1 cellular context compared by ENCODE assay signal in the genomic region with DNA sequence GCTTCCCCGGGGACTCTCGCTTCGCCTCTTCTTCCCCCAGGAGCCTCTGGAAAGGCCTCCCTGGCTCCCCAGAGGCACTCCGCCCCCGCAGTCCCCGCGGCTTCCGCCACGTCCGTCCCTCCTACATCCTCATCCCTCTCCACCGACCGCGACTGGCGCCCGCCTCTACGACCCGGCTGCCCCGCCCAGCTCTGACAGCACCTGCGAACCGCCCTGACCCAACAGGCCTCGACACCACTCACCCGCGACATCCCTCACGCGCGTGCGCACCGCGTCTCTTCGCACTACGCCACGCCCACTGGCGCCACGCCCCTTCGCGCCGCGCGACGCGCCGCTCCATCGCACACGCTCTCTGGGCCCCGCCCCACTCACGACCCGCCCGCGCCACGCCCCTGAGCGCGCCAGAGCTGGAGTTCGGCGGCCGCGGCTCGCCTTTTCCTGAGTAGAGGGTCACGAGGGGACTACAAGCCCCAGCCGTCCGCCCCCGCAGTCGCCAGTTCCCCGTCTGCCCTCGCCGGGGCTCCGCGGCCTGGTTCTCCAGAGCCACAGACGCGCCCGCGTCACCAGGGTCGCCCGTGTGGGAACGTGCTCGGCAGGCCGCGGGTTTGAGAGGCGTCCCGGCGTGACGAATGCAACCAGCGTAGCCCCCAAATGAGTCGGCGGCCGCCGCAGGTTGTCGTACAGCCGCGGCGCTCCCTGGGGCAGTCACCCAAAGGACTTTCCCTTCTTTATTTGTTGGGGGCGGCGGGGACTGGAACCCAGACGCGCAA.
TF ChIP-seq lines count a peak whose summit lies in the region.

No MANE protein-coding gene starts in this region.

TF ChIP-seq in K562, 482 proteins besides CTCF, POLR2A, EP300 and RAD21 (continued from another document and continues in another):
- TF ChIP-seq, protein P1, sequence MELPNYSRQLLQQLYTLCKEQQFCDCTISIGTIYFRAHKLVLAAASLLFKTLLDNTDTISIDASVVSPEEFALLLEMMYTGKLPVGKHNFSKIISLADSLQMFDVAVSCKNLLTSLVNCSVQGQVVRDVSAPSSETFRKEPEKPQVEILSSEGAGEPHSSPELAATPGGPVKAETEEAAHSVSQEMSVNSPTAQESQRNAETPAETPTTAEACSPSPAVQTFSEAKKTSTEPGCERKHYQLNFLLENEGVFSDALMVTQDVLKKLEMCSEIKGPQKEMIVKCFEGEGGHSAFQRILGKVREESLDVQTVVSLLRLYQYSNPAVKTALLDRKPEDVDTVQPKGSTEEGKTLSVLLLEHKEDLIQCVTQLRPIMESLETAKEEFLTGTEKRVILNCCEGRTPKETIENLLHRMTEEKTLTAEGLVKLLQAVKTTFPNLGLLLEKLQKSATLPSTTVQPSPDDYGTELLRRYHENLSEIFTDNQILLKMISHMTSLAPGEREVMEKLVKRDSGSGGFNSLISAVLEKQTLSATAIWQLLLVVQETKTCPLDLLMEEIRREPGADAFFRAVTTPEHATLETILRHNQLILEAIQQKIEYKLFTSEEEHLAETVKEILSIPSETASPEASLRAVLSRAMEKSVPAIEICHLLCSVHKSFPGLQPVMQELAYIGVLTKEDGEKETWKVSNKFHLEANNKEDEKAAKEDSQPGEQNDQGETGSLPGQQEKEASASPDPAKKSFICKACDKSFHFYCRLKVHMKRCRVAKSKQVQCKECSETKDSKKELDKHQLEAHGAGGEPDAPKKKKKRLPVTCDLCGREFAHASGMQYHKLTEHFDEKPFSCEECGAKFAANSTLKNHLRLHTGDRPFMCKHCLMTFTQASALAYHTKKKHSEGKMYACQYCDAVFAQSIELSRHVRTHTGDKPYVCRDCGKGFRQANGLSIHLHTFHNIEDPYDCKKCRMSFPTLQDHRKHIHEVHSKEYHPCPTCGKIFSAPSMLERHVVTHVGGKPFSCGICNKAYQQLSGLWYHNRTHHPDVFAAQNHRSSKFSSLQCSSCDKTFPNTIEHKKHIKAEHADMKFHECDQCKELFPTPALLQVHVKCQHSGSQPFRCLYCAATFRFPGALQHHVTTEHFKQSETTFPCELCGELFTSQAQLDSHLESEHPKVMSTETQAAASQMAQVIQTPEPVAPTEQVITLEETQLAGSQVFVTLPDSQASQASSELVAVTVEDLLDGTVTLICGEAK (IDR thresholded peaks at IDR 0.05): no peak
- TF ChIP-seq, protein P1 (CRISPR knock-in tag; IDR thresholded peaks at IDR 0.05): no peak
- TF ChIP-seq PPARD (CRISPR knock-in tag; IDR thresholded peaks at IDR 0.05) (no peak), VEZF1 (CRISPR knock-in tag; IDR thresholded peaks at IDR 0.05) (peak; percentile 57; the same call in 1 of the 2 replicates), MBD2 (IDR thresholded peaks at IDR 0.05; ENCODE audit: borderline replicate concordance, low read depth) (peak; percentile 3; the same call in 1 of the 2 replicates), FUS (optimal IDR thresholded peaks at IDR 0.05; ENCODE audit: low read depth, low read length) (no peak), GTF2E2 (tag; IDR thresholded peaks at IDR 0.05) (peak; percentile 97), ARID2 (IDR thresholded peaks at IDR 0.05) (no peak), GTF2A2 (tag; IDR thresholded peaks at IDR 0.05) (no peak; the same call in 1 of the 2 replicates), ADNP (tag; IDR thresholded peaks at IDR 0.05) (no peak), TBL1XR1 (IDR thresholded peaks at IDR 0.05; ENCODE audit: low read length in 2 of 2) (0 out of 4 replicates have a peak, but pooled peaks of 1 of the 2 experiments have one; percentile 45), SMAD1 (IDR thresholded peaks at IDR 0.05; ENCODE audit: low read depth, low read length, partially characterized antibody) (peak; percentile 47), KLF1 (tag; IDR thresholded peaks at IDR 0.05) (peak; percentile 89), ZNF140 (CRISPR knock-in tag; IDR thresholded peaks at IDR 0.05) (no peak), SNRNP70 (optimal IDR thresholded peaks at IDR 0.05; ENCODE audit: low read depth, low read length) (no peak), ZFX (CRISPR knock-in tag; IDR thresholded peaks at IDR 0.05) (peak; percentile 99), ZNF263 (CRISPR knock-in tag; IDR thresholded peaks at IDR 0.05; ENCODE audit: borderline replicate concordance) (peak; percentile 10; the same call in 1 of the 2 replicates), SMC3 (conservative IDR thresholded peaks at IDR 0.05; ENCODE audit: insufficient read depth, low read depth, low read length) (no peak), ZNF507 (tag; conservative IDR thresholded peaks at IDR 0.05) (no peak), RHOXF2B (CRISPR knock-in tag; conservative IDR thresholded peaks at IDR 0.05) (no peak), MEF2D (tag; conservative IDR thresholded peaks at IDR 0.05; ENCODE audit: low read depth) (no peak), TCFL5 (CRISPR knock-in tag; conservative IDR thresholded peaks at IDR 0.05) (no peak), ZNF586 (CRISPR knock-in tag; conservative IDR thresholded peaks at IDR 0.05) (no peak), SRSF7 (optimal IDR thresholded peaks at IDR 0.05; ENCODE audit: low read depth, low read length) (no peak), TAF7 (tag; IDR thresholded peaks at IDR 0.05) (peak; percentile 85), SREBF1 (IDR thresholded peaks at IDR 0.05; ENCODE audit: borderline replicate concordance, low read depth, low read length) (no peak), ZNF239 (CRISPR knock-in tag; IDR thresholded peaks at IDR 0.05) (no peak), TAF9B (IDR thresholded peaks at IDR 0.05; ENCODE audit: partially characterized antibody) (peak; percentile 75), RFX1 (IDR thresholded peaks at IDR 0.05) (no peak), ZNF436 (CRISPR knock-in tag; IDR thresholded peaks at IDR 0.05) (no peak), ELK3 (CRISPR knock-in tag; IDR thresholded peaks at IDR 0.05) (no peak), KLF6 (CRISPR knock-in tag; IDR thresholded peaks at IDR 0.05; ENCODE audit: borderline replicate concordance) (no peak; the same call in 1 of the 2 replicates), GATAD2B (IDR thresholded peaks at IDR 0.05; ENCODE audit: borderline replicate concordance) (peak; percentile 31; the same call in 1 of the 2 replicates), HDAC1 (IDR thresholded peaks at IDR 0.05) (peak in 1 of 2 experiments; percentile 62; a peak in 2 of 4 replicates), CBX3 (IDR thresholded peaks at IDR 0.05; ENCODE audit: borderline replicate concordance in 1 of 2, low read length in 2 of 2) (peak in 1 of 2 experiments; percentile 2; a peak in 1 of 3 replicates), FOXA3 (CRISPR knock-in tag; conservative IDR thresholded peaks at IDR 0.05 in 1 of 2, IDR thresholded peaks at IDR 0.05 in 1 of 2) (no peak)
- TF ChIP-seq, protein P2, sequence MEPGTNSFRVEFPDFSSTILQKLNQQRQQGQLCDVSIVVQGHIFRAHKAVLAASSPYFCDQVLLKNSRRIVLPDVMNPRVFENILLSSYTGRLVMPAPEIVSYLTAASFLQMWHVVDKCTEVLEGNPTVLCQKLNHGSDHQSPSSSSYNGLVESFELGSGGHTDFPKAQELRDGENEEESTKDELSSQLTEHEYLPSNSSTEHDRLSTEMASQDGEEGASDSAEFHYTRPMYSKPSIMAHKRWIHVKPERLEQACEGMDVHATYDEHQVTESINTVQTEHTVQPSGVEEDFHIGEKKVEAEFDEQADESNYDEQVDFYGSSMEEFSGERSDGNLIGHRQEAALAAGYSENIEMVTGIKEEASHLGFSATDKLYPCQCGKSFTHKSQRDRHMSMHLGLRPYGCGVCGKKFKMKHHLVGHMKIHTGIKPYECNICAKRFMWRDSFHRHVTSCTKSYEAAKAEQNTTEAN (CRISPR knock-in tag; IDR thresholded peaks at IDR 0.05): peak; percentile 92; the same call in 1 of the 2 replicates
- TF ChIP-seq, protein P3, sequence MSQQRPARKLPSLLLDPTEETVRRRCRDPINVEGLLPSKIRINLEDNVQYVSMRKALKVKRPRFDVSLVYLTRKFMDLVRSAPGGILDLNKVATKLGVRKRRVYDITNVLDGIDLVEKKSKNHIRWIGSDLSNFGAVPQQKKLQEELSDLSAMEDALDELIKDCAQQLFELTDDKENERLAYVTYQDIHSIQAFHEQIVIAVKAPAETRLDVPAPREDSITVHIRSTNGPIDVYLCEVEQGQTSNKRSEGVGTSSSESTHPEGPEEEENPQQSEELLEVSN (IDR thresholded peaks at IDR 0.05; ENCODE audit: borderline replicate concordance in 1 of 2, extremely low read depth in 1 of 2, insufficient read depth in 1 of 2, insufficient read length in 1 of 2, low read depth in 1 of 2, low read length in 1 of 2, poor library complexity in 1 of 2, severe bottlenecking in 1 of 2): peak; percentile 83 to 87
- TF ChIP-seq, protein P4, sequence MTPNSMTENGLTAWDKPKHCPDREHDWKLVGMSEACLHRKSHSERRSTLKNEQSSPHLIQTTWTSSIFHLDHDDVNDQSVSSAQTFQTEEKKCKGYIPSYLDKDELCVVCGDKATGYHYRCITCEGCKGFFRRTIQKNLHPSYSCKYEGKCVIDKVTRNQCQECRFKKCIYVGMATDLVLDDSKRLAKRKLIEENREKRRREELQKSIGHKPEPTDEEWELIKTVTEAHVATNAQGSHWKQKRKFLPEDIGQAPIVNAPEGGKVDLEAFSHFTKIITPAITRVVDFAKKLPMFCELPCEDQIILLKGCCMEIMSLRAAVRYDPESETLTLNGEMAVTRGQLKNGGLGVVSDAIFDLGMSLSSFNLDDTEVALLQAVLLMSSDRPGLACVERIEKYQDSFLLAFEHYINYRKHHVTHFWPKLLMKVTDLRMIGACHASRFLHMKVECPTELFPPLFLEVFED (CRISPR knock-in tag; conservative IDR thresholded peaks at IDR 0.05): no peak
- TF ChIP-seq, protein P5, sequence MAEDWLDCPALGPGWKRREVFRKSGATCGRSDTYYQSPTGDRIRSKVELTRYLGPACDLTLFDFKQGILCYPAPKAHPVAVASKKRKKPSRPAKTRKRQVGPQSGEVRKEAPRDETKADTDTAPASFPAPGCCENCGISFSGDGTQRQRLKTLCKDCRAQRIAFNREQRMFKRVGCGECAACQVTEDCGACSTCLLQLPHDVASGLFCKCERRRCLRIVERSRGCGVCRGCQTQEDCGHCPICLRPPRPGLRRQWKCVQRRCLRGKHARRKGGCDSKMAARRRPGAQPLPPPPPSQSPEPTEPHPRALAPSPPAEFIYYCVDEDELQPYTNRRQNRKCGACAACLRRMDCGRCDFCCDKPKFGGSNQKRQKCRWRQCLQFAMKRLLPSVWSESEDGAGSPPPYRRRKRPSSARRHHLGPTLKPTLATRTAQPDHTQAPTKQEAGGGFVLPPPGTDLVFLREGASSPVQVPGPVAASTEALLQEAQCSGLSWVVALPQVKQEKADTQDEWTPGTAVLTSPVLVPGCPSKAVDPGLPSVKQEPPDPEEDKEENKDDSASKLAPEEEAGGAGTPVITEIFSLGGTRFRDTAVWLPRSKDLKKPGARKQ (CRISPR knock-in tag; IDR thresholded peaks at IDR 0.05): no peak
